ENCODE assay signal across 30 cellular contexts in the genomic region with DNA sequence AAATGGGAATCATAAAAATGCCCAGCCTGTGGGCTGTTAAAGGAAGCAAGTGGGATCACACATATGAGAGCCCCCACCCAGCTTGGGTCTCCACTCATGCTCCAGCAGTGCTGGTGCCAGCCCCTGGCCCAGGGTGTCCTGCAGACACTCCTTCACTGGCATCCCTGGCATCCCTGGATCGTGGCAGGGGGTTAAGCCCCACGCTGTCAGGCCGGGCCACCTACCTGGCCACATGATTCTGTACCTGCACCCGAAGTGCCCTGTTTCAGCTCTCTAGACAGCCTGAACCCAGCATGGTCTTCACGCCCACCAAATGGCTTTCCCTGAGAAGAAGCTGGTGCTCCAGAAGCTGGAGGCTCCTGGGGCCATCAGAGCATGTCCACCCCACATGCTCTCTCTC.
"Had no signal": no experiment of that assay in that cellular context is flagged by ENCODE, and none has a peak within 500 bp of the region (broad histone marks: within the 10 kb centered on the region; RNA-seq: fewer than 3 reads in every experiment).

No MANE protein-coding gene starts in this region.

- H3K4me3 Mint-ChIP-seq: activated CD4-positive, alpha-beta memory T cell treated with anti-CD3 and anti-CD28 coated beads, Interleukin-2, amount 10 ng/mL, durations not matched to agents 7 days and 5 days; activated naive CD4-positive, alpha-beta T cell treated with anti-CD3 and anti-CD28 coated beads, Interleukin-2, amount 50 U/mL, for 24 hours; activated naive CD8-positive, alpha-beta T cell treated with anti-CD3 and anti-CD28 coated beads, Interleukin-2, amount 10 ng/mL, durations not matched to agents 7 days and 5 days; activated T-cell treated with anti-CD3 and anti-CD28 coated beads, Interleukin-2, amount 50 U/mL, for 72 hours; activated T-helper 17 cell treated with anti-CD3 and anti-CD28 coated beads, Interleukin-2, amount 50 U/mL, for 72 hours had no signal

- H3K9me3 Mint-ChIP-seq: activated CD4-positive, alpha-beta memory T cell treated with anti-CD3 and anti-CD28 coated beads, Interleukin-2, amount 10 ng/mL, durations not matched to agents 7 days and 5 days; activated naive CD4-positive, alpha-beta T cell treated with anti-CD3 and anti-CD28 coated beads, Interleukin-2, amount 50 U/mL, for 24 hours; activated naive CD8-positive, alpha-beta T cell treated with anti-CD3 and anti-CD28 coated beads, Interleukin-2, amount 10 ng/mL, durations not matched to agents 7 days and 5 days; activated T-cell treated with anti-CD3 and anti-CD28 coated beads, Interleukin-2, amount 50 U/mL, for 72 hours; activated T-helper 17 cell treated with anti-CD3 and anti-CD28 coated beads, Interleukin-2, amount 50 U/mL, for 72 hours had no signal

- H3K36me3 Mint-ChIP-seq: activated naive CD4-positive, alpha-beta T cell treated with anti-CD3 and anti-CD28 coated beads, Interleukin-2, amount 50 U/mL, for 24 hours; activated naive CD8-positive, alpha-beta T cell treated with anti-CD3 and anti-CD28 coated beads, Interleukin-2, amount 10 ng/mL, durations not matched to agents 7 days and 5 days had no signal

- H3K27ac Mint-ChIP-seq: activated CD4-positive, alpha-beta memory T cell treated with anti-CD3 and anti-CD28 coated beads, Interleukin-2, amount 10 ng/mL, durations not matched to agents 7 days and 5 days; activated naive CD4-positive, alpha-beta T cell treated with anti-CD3 and anti-CD28 coated beads, Interleukin-2, amount 50 U/mL, for 24 hours; activated naive CD8-positive, alpha-beta T cell treated with anti-CD3 and anti-CD28 coated beads, Interleukin-2, amount 10 ng/mL, durations not matched to agents 7 days and 5 days; activated T-cell treated with anti-CD3 and anti-CD28 coated beads, Interleukin-2, amount 50 U/mL, for 72 hours; activated T-helper 17 cell treated with anti-CD3 and anti-CD28 coated beads, Interleukin-2, amount 50 U/mL, for 72 hours had no signal

- H3K4me1 Mint-ChIP-seq: activated CD4-positive, alpha-beta memory T cell treated with anti-CD3 and anti-CD28 coated beads, Interleukin-2, amount 10 ng/mL, durations not matched to agents 7 days and 5 days; activated naive CD4-positive, alpha-beta T cell treated with anti-CD3 and anti-CD28 coated beads, Interleukin-2, amount 50 U/mL, for 24 hours; activated naive CD8-positive, alpha-beta T cell treated with anti-CD3 and anti-CD28 coated beads, Interleukin-2, amount 10 ng/mL, durations not matched to agents 7 days and 5 days had no signal

- H3K27me3 Mint-ChIP-seq: activated CD4-positive, alpha-beta memory T cell treated with anti-CD3 and anti-CD28 coated beads, Interleukin-2, amount 10 ng/mL, durations not matched to agents 7 days and 5 days; activated naive CD4-positive, alpha-beta T cell treated with anti-CD3 and anti-CD28 coated beads, Interleukin-2, amount 50 U/mL, for 24 hours; activated naive CD8-positive, alpha-beta T cell treated with anti-CD3 and anti-CD28 coated beads, Interleukin-2, amount 10 ng/mL, durations not matched to agents 7 days and 5 days had no signal

- ATAC-seq: activated T-cell treated with anti-CD3 and anti-CD28 coated beads, Interleukin-2, amount 50 U/mL, for 72 hours; activated T-helper 17 cell treated with anti-CD3 and anti-CD28 coated beads, Interleukin-2, amount 50 U/mL, for 72 hours; body of pancreas; Panc1; SK-N-SH treated with all-trans-retinoic acid at 6 μM for 48 hours had no signal

- DNase-seq: activated CD4-positive, alpha-beta memory T cell treated with anti-CD3 and anti-CD28 coated beads, Interleukin-2, amount 10 ng/mL, durations not matched to agents 7 days and 5 days; activated CD4-positive, alpha-beta T cell treated with anti-CD3 and anti-CD28 coated beads for 1 hour; activated CD4-positive, alpha-beta T cell treated with anti-CD3 and anti-CD28 coated beads for 48 hours; activated CD4-positive, CD25-positive, alpha-beta regulatory T cell; activated effector memory CD4-positive, alpha-beta T cell treated with anti-CD3 and anti-CD28 coated beads, Interleukin-2, amount 50 U/mL, for 16 hours; activated naive CD4-positive, alpha-beta T cell; activated naive CD8-positive, alpha-beta T cell treated with anti-CD3 and anti-CD28 coated beads, Interleukin-2, amount 10 ng/mL, durations not matched to agents 7 days and 5 days; activated T-cell treated with anti-CD3 and anti-CD28 coated beads, Interleukin-2, amount 50 U/mL, for 1 hour; activated T-cell treated with anti-CD3 and anti-CD28 coated beads, Interleukin-2, amount 50 U/mL, for 72 hours; amygdala; Kasumi-1; KG1; MG63; NCI-H1048; NCI-H1105 treated with DMSO at 0.1 percent for 48 hours; NCI-H1436; NCI-H1694; NCI-H1930; NCI-H2081 treated with DMSO at 0.1 percent for 48 hours; NCI-H345; NCI-H524 treated with DMSO at 0.1 percent for 48 hours; SIG-M5; T-helper 1 cell; T-helper 2 cell; T-helper 9 cell had no signal
